17 cellular contexts compared by ENCODE assay signal in genomic region chr20:62508641-62509051, GRCh38. TPM values are rescaled to one million over a fixed set of nuclear protein-coding genes. Genes with fewer than 3 reads are reported as not detected.
A peak's percentile ranks its signal among the peaks of the same experiment; 100 is the strongest.
DNase-seq lines count a peak whose midpoint lies in the region; ATAC-seq and TF ChIP-seq lines count a peak whose summit lies in the region.
"Had no signal": no experiment of that assay in that cellular context is flagged by ENCODE, and none has a peak within 500 bp of the region (broad histone marks: within the 10 kb centered on the region; RNA-seq: fewer than 3 reads in every experiment).

No MANE protein-coding gene starts in this region.

- H3K36me3 ChIP-seq in RWPE2 (ENCODE audit: low read depth), result no peaks in the 10 kb centered on the region
- H3K36me3 ChIP-seq in psoas muscle (ENCODE audit: insufficient read depth in 1 of 2, low read depth in 1 of 2), result no peaks in the 10 kb centered on the region
- no peaks in the 10 kb centered on the region for H3K36me3 ChIP-seq in mesenchymal stem cell (ENCODE audit: control insufficient read depth in 1 of 2, insufficient read depth in 2 of 2, low read depth in 1 of 2, low read length in 2 of 2)
- H3K36me3 ChIP-seq: uterus had no signal

- no peaks in the 10 kb centered on the region for H3K79me1 ChIP-seq in mesenchymal stem cell (replicated peaks; ENCODE audit: low read length, poor library complexity, severe bottlenecking)

- H3K4me1 Mint-ChIP-seq in MCF 10A (ENCODE audit: insufficient read depth, unreplicated experiment), result no peaks in the 10 kb centered on the region

- peak; percentile 4 for DNase-seq in NCI-H748 (lab: John Stamatoyannopoulos, UW; ENCODE audit: unreplicated experiment)
- no peak for DNase-seq in NCI-H748 treated with DMSO at 0.1 percent for 48 hours (lab: John Stamatoyannopoulos, UW)
- no peak for DNase-seq in HEK293T (ENCODE audit: extremely low spot score)
- DNase-seq in RWPE2 (ENCODE audit: low spot score), result no peak
- DNase-seq in psoas muscle, result no peak
- no peak for DNase-seq in MCF 10A (ENCODE audit: unreplicated experiment)
- DNase-seq in mesenchymal stem cell, result no peak
- DNase-seq: activated naive CD8-positive, alpha-beta T cell treated with anti-CD3 and anti-CD28 coated beads, Interleukin-2, amount 50 U/mL, for 24 hours; central memory CD4-positive, alpha-beta T cell; COR-L47; NCI-H2081 treated with DMSO at 0.1 percent for 48 hours; nucleus accumbens; stimulated activated naive CD4-positive, alpha-beta T cell; uterus had no signal

- H4K91ac ChIP-seq in mesenchymal stem cell (ENCODE audit: low read length), result no peak overlapping the region

- H3K27ac ChIP-seq in RWPE2 (ENCODE audit: poor library complexity, severe bottlenecking) (no peak overlapping the region), psoas muscle (peak overlapping the region; percentile 1), mesenchymal stem cell (ENCODE audit: low read length, poor library complexity, severe bottlenecking) (no peak overlapping the region)
- H3K27ac ChIP-seq: uterus had no signal

- no peak overlapping the region for H2AFZ ChIP-seq in mesenchymal stem cell (ENCODE audit: low read depth, low read length)

- peaks cover 8% of the 10 kb centered on the region for H3K9me3 Mint-ChIP-seq in MCF 10A (ENCODE audit: unreplicated experiment)

- H2BK120ac ChIP-seq in mesenchymal stem cell (ENCODE audit: low read depth, low read length), result no peak overlapping the region

- CTCF ChIA-PET in HEK293T (lab: Yijun Ruan, JAX) (no interaction called here), MCF 10A (lab: Yijun Ruan, JAX) (interaction anchor here (0.6 to 1.5 kb wide), 4 partner anchors 9 to 151 kb away, joined by 3 to 8 read pairs (median 5); no protein-coding TSS in a partner anchor)

- POLR2A ChIA-PET in HEK293T (lab: Yijun Ruan, JAX) (interaction anchor here (1.3 kb wide), 1 partner anchor 108 kb away, joined by 4 read pairs; no protein-coding TSS in a partner anchor), MCF 10A (lab: Yijun Ruan, JAX) (interaction anchor here (0.8 kb wide), 1 partner anchor 115 kb away, joined by 3 read pairs; no protein-coding TSS in a partner anchor)

- H3K9me3 ChIP-seq in RWPE2 (ENCODE audit: severe bottlenecking) (no peaks in the 10 kb centered on the region), psoas muscle (no peaks in the 10 kb centered on the region), mesenchymal stem cell (ENCODE audit: control insufficient read depth, low read length) (no peaks in the 10 kb centered on the region)
- H3K9me3 ChIP-seq: uterus had no signal

- H3K27me3 Mint-ChIP-seq in MCF 10A (ENCODE audit: insufficient read depth, unreplicated experiment), result peaks cover 9% of the 10 kb centered on the region

- no peak overlapping the region for H3K4me3 Mint-ChIP-seq in MCF 10A (ENCODE audit: unreplicated experiment)
- H3K4me3 Mint-ChIP-seq: activated naive CD8-positive, alpha-beta T cell treated with anti-CD3 and anti-CD28 coated beads, Interleukin-2, amount 50 U/mL, for 24 hours had no signal

- no peak overlapping the region for H2BK12ac ChIP-seq in mesenchymal stem cell (ENCODE audit: low read length in 2 of 2)

- H3K4ac ChIP-seq in mesenchymal stem cell (ENCODE audit: low read depth in 1 of 2, low read length in 2 of 2), result no peak overlapping the region

- H3K18ac ChIP-seq in mesenchymal stem cell (ENCODE audit: low read depth in 1 of 2, low read length in 2 of 2), result no peak overlapping the region

- no peak for TF ChIP-seq CTCF in RWPE2 (IDR thresholded peaks at IDR 0.05; ENCODE audit: poor library complexity, severe bottlenecking)
- no peak for TF ChIP-seq CTCF in psoas muscle (IDR thresholded peaks at IDR 0.05)
- no peak for TF ChIP-seq CTCF in MCF 10A (IDR thresholded peaks at IDR 0.05; ENCODE audit: unreplicated experiment)

- no peak overlapping the region for H3K4me2 ChIP-seq in mesenchymal stem cell (ENCODE audit: low read length, poor library complexity, severe bottlenecking)

- H3K9ac ChIP-seq in mesenchymal stem cell (ENCODE audit: low read length), result no peak overlapping the region

- peak; percentile 62 for ATAC-seq in RWPE2 (ENCODE audit: low read depth)
- peak in 1 of 4 donors; percentile 14 for ATAC-seq in psoas muscle
- no peak for ATAC-seq in HG03439 (IDR thresholded peaks at IDR 0.05; ENCODE audit: unreplicated experiment)
- ATAC-seq: activated naive CD8-positive, alpha-beta T cell treated with anti-CD3 and anti-CD28 coated beads, Interleukin-2, amount 50 U/mL, for 24 hours had no signal

- H3K27ac Mint-ChIP-seq in MCF 10A (ENCODE audit: low read depth, unreplicated experiment), result no peak overlapping the region
- H3K27ac Mint-ChIP-seq: activated naive CD8-positive, alpha-beta T cell treated with anti-CD3 and anti-CD28 coated beads, Interleukin-2, amount 50 U/mL, for 24 hours had no signal

- no peak overlapping the region for H3K14ac ChIP-seq in mesenchymal stem cell (ENCODE audit: low read length in 2 of 2)

- BruUV-seq in MCF 10A (replicated peaks; lab: Mats Ljungman, UMichigan), result no TSS peak

- no peak overlapping the region for H2BK5ac ChIP-seq in mesenchymal stem cell (ENCODE audit: low read depth, low read length, poor library complexity, severe bottlenecking)

- H3K23ac ChIP-seq in mesenchymal stem cell (ENCODE audit: low read length in 2 of 2), result no peak overlapping the region

- H2AK5ac ChIP-seq in mesenchymal stem cell (ENCODE audit: low read length, severe bottlenecking), result no peak overlapping the region

- WGBS in psoas muscle, 3 donors, result 36 to 37% (median 36%) methylated on average over 6 of the region's 6 CpGs
- 89% methylated on average over 6 of the region's 6 CpGs for WGBS in mesenchymal stem cell

- no peak overlapping the region for H4K8ac ChIP-seq in mesenchymal stem cell (ENCODE audit: low read length)

- H3K36me3 Mint-ChIP-seq in MCF 10A (ENCODE audit: insufficient read depth, unreplicated experiment), result no peaks in the 10 kb centered on the region

- peaks cover 22% of the 10 kb centered on the region for H3K27me3 ChIP-seq in RWPE2 (ENCODE audit: insufficient read depth, poor library complexity, severe bottlenecking)
- H3K27me3 ChIP-seq in psoas muscle (ENCODE audit: insufficient read depth in 3 of 3, low read length in 2 of 3), result no peaks in the 10 kb centered on the region
- peaks cover 13 to 46% of the 10 kb centered on the region in 2 experiments for H3K27me3 ChIP-seq in mesenchymal stem cell (ENCODE audit: control insufficient read depth in 1 of 2, insufficient read depth in 1 of 2, low read length in 2 of 2)
- H3K27me3 ChIP-seq: uterus had no signal

- H3K4me3 ChIP-seq in RWPE2 (ENCODE audit: severe bottlenecking) (no peak overlapping the region), psoas muscle (no peak overlapping the region), mesenchymal stem cell (ENCODE audit: insufficient read depth in 1 of 2, low read depth in 1 of 2, low read length in 2 of 2) (no peak overlapping the region)
- H3K4me3 ChIP-seq: uterus had no signal

- intact Hi-C loops in psoas muscle (cut with DNase I) (no loop called here), MCF 10A (cut with micrococcal nuclease) (no loop called here)

- H3K4me1 ChIP-seq in RWPE2 (ENCODE audit: insufficient read depth, poor library complexity, severe bottlenecking), result no peaks in the 10 kb centered on the region
- peaks cover 33% of the 10 kb centered on the region for H3K4me1 ChIP-seq in psoas muscle
- peaks cover 2% of the 10 kb centered on the region for H3K4me1 ChIP-seq in mesenchymal stem cell (ENCODE audit: control insufficient read depth, insufficient read depth, low read depth, low read length)
- H3K4me1 ChIP-seq: uterus had no signal

- H2BK15ac ChIP-seq in mesenchymal stem cell (ENCODE audit: low read depth, poor library complexity, severe bottlenecking), result no peak overlapping the region

TF ChIP-seq in HEK293T, 16 proteins besides CTCF, POLR2A, EP300 and RAD21:
- TF ChIP-seq SP1 (IDR thresholded peaks at IDR 0.05) (no peak), PKNOX1 (IDR thresholded peaks at IDR 0.05) (peak; percentile 66), CTBP1 (IDR thresholded peaks at IDR 0.05; ENCODE audit: borderline replicate concordance) (no peak)

RNA-seq across cellular contexts. Expression of gene GATA5, which starts 32.9 kb away (rescaled TPM):
- under 1 TPM in 2 of 4 donors, not detected in 2; 0.13 to 0.14 TPM for total RNA-seq in psoas muscle
- under 1 TPM in 2 of 3 donors, not detected in 1; 0.01 to 0.03 TPM for polyA plus RNA-seq in psoas muscle
- not detected in 2 replicates for total RNA-seq in MCF 10A (2022)
- not detected for polyA plus RNA-seq in mesenchymal stem cell (2013, experiment 1 of 2)
- not detected for polyA plus RNA-seq in mesenchymal stem cell (2013, experiment 2 of 2)
- total RNA-seq: endothelial cell of umbilical vein, LHCN-M2 had no signal
- polyA plus RNA-seq: endothelial cell of umbilical vein had no signal
